ENCODE assay signal across 1 cellular context in genomic region chr11:63547076-63547475, GRCh38.
TF ChIP-seq lines count a peak whose summit lies in the region.

No MANE protein-coding gene starts in this region.

TF ChIP-seq in H1, 55 proteins besides CTCF, POLR2A, EP300 and RAD21:
- TF ChIP-seq CBX8 (IDR thresholded peaks at IDR 0.05; ENCODE audit: borderline replicate concordance, low read depth, low read length): no peak
- no peak for TF ChIP-seq SP2 (IDR thresholded peaks at IDR 0.05; ENCODE audit: low read length)
- TF ChIP-seq GTF2F1 (IDR thresholded peaks at IDR 0.05; ENCODE audit: borderline replicate concordance, low read depth, low read length): no peak
- no peak for TF ChIP-seq EZH2 (IDR thresholded peaks at IDR 0.05; ENCODE audit: low read depth, low read length, severe bottlenecking)
- no peak for TF ChIP-seq MAX (IDR thresholded peaks at IDR 0.05)
- no peak for TF ChIP-seq ASH2L (IDR thresholded peaks at IDR 0.05; ENCODE audit: low read length)
- TF ChIP-seq FOSL1 (IDR thresholded peaks at IDR 0.05; ENCODE audit: insufficient read depth, low read depth, low read length): no peak
